Comparison of ENCODE assay signal across 8 cellular contexts in genomic region chr9:70421020-70421271, GRCh38. TPM values are rescaled to one million over a fixed set of nuclear protein-coding genes. Genes with fewer than 3 reads are reported as not detected.
A peak's percentile ranks its signal among the peaks of the same experiment; 100 is the strongest.
DNase-seq lines count a peak whose midpoint lies in the region; ATAC-seq and TF ChIP-seq lines count a peak whose summit lies in the region.

No MANE protein-coding gene starts in this region.

- H3K36me3 ChIP-seq in H7 (replicated peaks; ENCODE audit: control insufficient read depth, insufficient read depth, low read length) (no peaks in the 10 kb centered on the region), fibroblast of lung (ENCODE audit: control insufficient read depth, insufficient read depth, low read length) (no peaks in the 10 kb centered on the region), gastrocnemius medialis (no peaks in the 10 kb centered on the region)

- H3K27me3 ChIP-seq in H7 (ENCODE audit: control insufficient read depth, insufficient read depth, low read length): no peaks in the 10 kb centered on the region; the same call in none of the 2 replicates
- H3K27me3 ChIP-seq in fibroblast of lung (ENCODE audit: control insufficient read depth, insufficient read depth, low read length): no peaks in the 10 kb centered on the region
- no peaks in the 10 kb centered on the region for H3K27me3 ChIP-seq in gastrocnemius medialis

- peak overlapping the region; percentile 97 for H3K4me3 Mint-ChIP-seq in T-helper 17 cell

- no peak overlapping the region for H2AFZ ChIP-seq in fibroblast of lung (ENCODE audit: low read length)

- intact Hi-C loops in gastrocnemius medialis (cut with DNase I; ENCODE audit: low total_unique reads): loop anchor here (1.0 kb wide), 1 partner anchor 180 kb away; no protein-coding TSS in a partner anchor

- H3K4me2 ChIP-seq in fibroblast of lung (ENCODE audit: extremely low read depth, insufficient read depth, low read length): peak overlapping the region; percentile 99

- TF ChIP-seq CTCF in fibroblast of lung (conservative IDR thresholded peaks at IDR 0.05 in 1 of 2, IDR thresholded peaks at IDR 0.05 in 1 of 2; ENCODE audit: low read depth in 1 of 2, low read length in 2 of 2) (no peak), gastrocnemius medialis (IDR thresholded peaks at IDR 0.05 in 4 of 5, conservative IDR thresholded peaks at IDR 0.05 in 1 of 5) (no peak)

- H3K4me1 Mint-ChIP-seq in T-helper 17 cell: peaks cover 42% of the 10 kb centered on the region

- peak overlapping the region; percentile 99 for H3K27ac ChIP-seq in fibroblast of lung (ENCODE audit: insufficient read depth, low read length)
- peak overlapping the region; percentile 92 to 100 (median 100) for H3K27ac ChIP-seq in gastrocnemius medialis

- no peaks in the 10 kb centered on the region for H3K27me3 Mint-ChIP-seq in T-helper 17 cell

- peak overlapping the region; percentile 97 for H3K9ac ChIP-seq in fibroblast of lung (ENCODE audit: insufficient read depth, low read length)

- ATAC-seq in T-helper 17 cell (no peak), gastrocnemius medialis (no peak), HG02571 (IDR thresholded peaks at IDR 0.05; ENCODE audit: unreplicated experiment) (no peak)

- no peaks in the 10 kb centered on the region for H3K9me3 ChIP-seq in T-helper 17 cell (ENCODE audit: control insufficient read depth, low read length, poor library complexity, severe bottlenecking)
- H3K9me3 ChIP-seq in fibroblast of lung (ENCODE audit: control insufficient read depth, insufficient read depth, low read depth, low read length): no peaks in the 10 kb centered on the region
- H3K9me3 ChIP-seq in gastrocnemius medialis: no peaks in the 10 kb centered on the region

- H3K27ac Mint-ChIP-seq in T-helper 17 cell: peak overlapping the region; percentile 95

- DNase-seq in H7 (no peak), T-helper 17 cell (no peak), fibroblast of lung (ENCODE audit: low read depth in 2 of 2) (no peak), gastrocnemius medialis (no peak), HuH-7 (ENCODE audit: low spot score) (no peak), ecto neural progenitor cell (ENCODE audit: low spot score) (no peak), NCI-H774 (lab: John Stamatoyannopoulos, UW) (no peak)

- H3K4me3 ChIP-seq in H7 (ENCODE audit: insufficient read depth, low read depth, low read length) (peak overlapping the region; percentile 80), fibroblast of lung (replicated peaks in 1 of 4; ENCODE audit: control extremely low read depth in 1 of 4, insufficient read depth in 1 of 4, low read depth in 3 of 4, low read length in 4 of 4) (peak overlapping the region in 3 of 4 experiments; percentile 34 to 64 (median 51)), gastrocnemius medialis (peak overlapping the region; percentile 39 to 62 (median 55))

- no peaks in the 10 kb centered on the region for H3K36me3 Mint-ChIP-seq in T-helper 17 cell (ENCODE audit: low read depth)

- H4K20me1 ChIP-seq in fibroblast of lung (ENCODE audit: control insufficient read depth, extremely low read depth, insufficient read depth, low read length): no peaks in the 10 kb centered on the region

- peaks cover 21% of the 10 kb centered on the region for H3K4me1 ChIP-seq in fibroblast of lung (ENCODE audit: control insufficient read depth, extremely low read depth, insufficient read depth, low read length)
- H3K4me1 ChIP-seq in gastrocnemius medialis: peaks cover 57 to 58% of the 10 kb centered on the region in 2 donors

- TF ChIP-seq POLR2A in gastrocnemius medialis (IDR thresholded peaks at IDR 0.05): no peak

- in situ Hi-C loops in gastrocnemius medialis (cut with MboI; ENCODE audit: low sequenced_read_pairs in 4 of 4): no loop called here

- H3K79me2 ChIP-seq in fibroblast of lung (ENCODE audit: control insufficient read depth, insufficient read depth, low read length): no peaks in the 10 kb centered on the region

RNA-seq across cellular contexts. Expression of gene KLF9, which starts 6.5 kb away (rescaled TPM):
- total RNA-seq in H7 (2014; rRNA removed; shearing (Covaris generic)): 0.97 and 1.5 TPM in 2 replicates
- total RNA-seq in T-helper 17 cell (10 to 100 TPM; 78.0 to 82.7 TPM), fibroblast of lung (27.6 and 29.5 TPM in 2 replicates), gastrocnemius medialis (100 to 1,000 TPM; 122 to 174 (median 169) TPM)
- polyA plus RNA-seq in fibroblast of lung: 8.3 and 27.0 TPM in 2 replicates
- 6.2 and 19.1 TPM in 2 replicates for polyA plus RNA-seq in fibroblast of lung (2012)
- polyA minus RNA-seq in fibroblast of lung (ENCODE audit: low replicate concordance): 6.0 and 10.8 TPM in 2 replicates

Comparison
In these comparisons a context has a peak if more than half of its experiments do, and no peak if none do; other contexts are left out.
1. RNA of gene KLF9, which starts 6.5 kb away (total RNA-seq): 122 to 174 TPM in gastrocnemius medialis, 78.0 to 82.7 TPM in T-helper 17 cell and 27.6 to 29.5 TPM in fibroblast of lung; 0.97 to 1.5 TPM in H7; every median in the first group is over 10 times any median in the second.
2. Peak in every context shown above with its lines, with median percentiles within 50 percentile points of each other: H3K4me3 ChIP-seq.